Comparison of ENCODE assay signal across 12 cellular contexts in the genomic region with DNA sequence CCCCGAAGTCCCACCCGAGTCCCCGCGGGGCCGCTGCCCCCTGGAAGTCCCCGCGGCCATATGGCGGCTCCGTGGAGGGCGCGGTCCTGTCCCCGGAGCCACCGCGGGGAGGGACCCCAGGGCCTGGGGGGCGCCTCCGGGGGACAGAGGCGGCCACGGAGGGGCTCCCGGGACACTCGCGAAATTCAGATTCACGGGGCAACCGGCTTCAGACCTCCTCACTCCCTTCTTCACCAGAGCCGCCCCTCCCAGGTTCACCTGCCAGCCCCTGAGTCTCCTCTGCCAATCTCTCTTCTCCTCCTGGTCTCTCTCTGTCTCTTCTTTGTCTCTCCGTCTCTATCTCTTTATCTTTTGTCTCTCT. TPM values are rescaled to one million over a fixed set of nuclear protein-coding genes. Genes with fewer than 3 reads are reported as not detected.
DNase-seq lines count a peak whose midpoint lies in the region; ATAC-seq lines count a peak whose summit lies in the region.
"Had no signal": no experiment of that assay in that cellular context is flagged by ENCODE, and none has a peak within 500 bp of the region (broad histone marks: within the 10 kb centered on the region; RNA-seq: fewer than 3 reads in every experiment).

No MANE protein-coding gene starts in this region.

- peak overlapping the region; percentile 39 for H3K4me3 ChIP-seq in iPS-15b (ENCODE audit: low read depth, low read length)

- H3K27me3 ChIP-seq in iPS-15b (ENCODE audit: control insufficient read depth, insufficient read depth, low read length): peaks cover 21% of the 10 kb centered on the region

- peak overlapping the region; percentile 43 for H3K4me3 Mint-ChIP-seq in activated CD4-positive, alpha-beta T cell treated with anti-CD3 and anti-CD28 coated beads for 36 hours
- H3K4me3 Mint-ChIP-seq in activated T-cell treated with anti-CD3 and anti-CD28 coated beads, Interleukin-2, amount 50 U/mL, for 72 hours: peak overlapping the region; percentile 62 to 75
- peak overlapping the region; percentile 58 to 75 for H3K4me3 Mint-ChIP-seq in stimulated activated naive CD8-positive, alpha-beta T cell treated with anti-CD3 and anti-CD28 coated beads, Interleukin-15, amount 100 ng/mL, for 72 hours

- no peak for DNase-seq in activated CD4-positive, alpha-beta T cell treated with anti-CD3 and anti-CD28 coated beads for 36 hours
- no peak for DNase-seq in activated CD4-positive, alpha-beta T cell treated with anti-CD3 and anti-CD28 coated beads, Interleukin-2, amount 50 U/mL, for 4 hours
- DNase-seq in activated T-cell treated with anti-CD3 and anti-CD28 coated beads, Interleukin-2, amount 50 U/mL, for 72 hours: no peak
- DNase-seq in stimulated activated naive CD8-positive, alpha-beta T cell treated with anti-CD3 and anti-CD28 coated beads, Interleukin-15, amount 100 ng/mL, for 72 hours: no peak
- DNase-seq in superior temporal gyrus (ENCODE audit: extremely low spot score): no peak
- DNase-seq: DMS79 treated with DMSO at 0.1 percent for 48 hours, NCI-H1048, NCI-H774 had no signal

- H3K4me1 Mint-ChIP-seq in activated CD4-positive, alpha-beta T cell treated with anti-CD3 and anti-CD28 coated beads for 36 hours: peaks cover 15% of the 10 kb centered on the region
- H3K4me1 Mint-ChIP-seq in activated T-cell treated with anti-CD3 and anti-CD28 coated beads, Interleukin-2, amount 50 U/mL, for 72 hours (ENCODE audit: low read depth): peaks cover 19% of the 10 kb centered on the region
- H3K4me1 Mint-ChIP-seq in stimulated activated naive CD8-positive, alpha-beta T cell treated with anti-CD3 and anti-CD28 coated beads, Interleukin-15, amount 100 ng/mL, for 72 hours: peaks cover 10% of the 10 kb centered on the region

- H3K36me3 ChIP-seq in iPS-15b (ENCODE audit: control insufficient read depth, insufficient read depth, low read length): no peaks in the 10 kb centered on the region
- H3K36me3 ChIP-seq: cardiac muscle cell had no signal

- no peaks in the 10 kb centered on the region for H3K4me1 ChIP-seq in iPS-15b (ENCODE audit: control insufficient read depth, insufficient read depth, low read length)

- H3K9ac ChIP-seq in iPS-15b (ENCODE audit: low read depth, low read length): no peak overlapping the region

- peaks cover 2% of the 10 kb centered on the region for H3K36me3 Mint-ChIP-seq in activated CD4-positive, alpha-beta T cell treated with anti-CD3 and anti-CD28 coated beads for 36 hours (ENCODE audit: low read depth)
- peaks cover 3 to 12% of the 10 kb centered on the region in 2 donors for H3K36me3 Mint-ChIP-seq in activated T-cell treated with anti-CD3 and anti-CD28 coated beads, Interleukin-2, amount 50 U/mL, for 72 hours (ENCODE audit: insufficient read depth in 2 of 2)

- intact Hi-C loops in activated CD4-positive, alpha-beta T cell treated with anti-CD3 and anti-CD28 coated beads for 36 hours (cut with DNase I, micrococcal nuclease): loop anchor here in 1 of 2 experiments (2.0 kb wide), 1 partner anchor 73 kb away; no protein-coding TSS in a partner anchor

- peaks cover 4% of the 10 kb centered on the region for H3K9me3 Mint-ChIP-seq in activated CD4-positive, alpha-beta T cell treated with anti-CD3 and anti-CD28 coated beads for 36 hours (ENCODE audit: low read depth)
- H3K9me3 Mint-ChIP-seq in activated T-cell treated with anti-CD3 and anti-CD28 coated beads, Interleukin-2, amount 50 U/mL, for 72 hours: peaks cover 3% of the 10 kb centered on the region in 2 donors
- H3K9me3 Mint-ChIP-seq in stimulated activated naive CD8-positive, alpha-beta T cell treated with anti-CD3 and anti-CD28 coated beads, Interleukin-15, amount 100 ng/mL, for 72 hours: peaks cover 0 to 8% of the 10 kb centered on the region in 2 donors

- H3K9me3 ChIP-seq in iPS-15b (ENCODE audit: control insufficient read depth, insufficient read depth, low read length): no peaks in the 10 kb centered on the region

- POLR2A ChIA-PET in activated CD4-positive, alpha-beta T cell treated with anti-CD3 and anti-CD28 coated beads for 36 hours (lab: Charles Lee): no interaction called here

- H3K27me3 Mint-ChIP-seq in activated CD4-positive, alpha-beta T cell treated with anti-CD3 and anti-CD28 coated beads for 36 hours: peaks cover 3% of the 10 kb centered on the region
- H3K27me3 Mint-ChIP-seq in activated T-cell treated with anti-CD3 and anti-CD28 coated beads, Interleukin-2, amount 50 U/mL, for 72 hours (ENCODE audit: low read depth): peaks cover 11% of the 10 kb centered on the region
- no peaks in the 10 kb centered on the region for H3K27me3 Mint-ChIP-seq in stimulated activated naive CD8-positive, alpha-beta T cell treated with anti-CD3 and anti-CD28 coated beads, Interleukin-15, amount 100 ng/mL, for 72 hours

- CTCF ChIA-PET in activated CD4-positive, alpha-beta T cell treated with anti-CD3 and anti-CD28 coated beads for 36 hours (lab: Charles Lee): no interaction called here

- ATAC-seq in activated CD4-positive, alpha-beta T cell treated with anti-CD3 and anti-CD28 coated beads for 36 hours: no peak
- ATAC-seq in activated T-cell treated with anti-CD3 and anti-CD28 coated beads, Interleukin-2, amount 50 U/mL, for 72 hours (replicated peaks in 1 of 2): no peak
- peak; percentile 32 for ATAC-seq in stimulated activated naive CD8-positive, alpha-beta T cell treated with anti-CD3 and anti-CD28 coated beads, Interleukin-15, amount 100 ng/mL, for 72 hours
- no peak for ATAC-seq in HG03565 (IDR thresholded peaks at IDR 0.05; ENCODE audit: unreplicated experiment)
- ATAC-seq in GM18517 (IDR thresholded peaks at IDR 0.05; ENCODE audit: unreplicated experiment): no peak

- no peak overlapping the region for H3K27ac Mint-ChIP-seq in activated CD4-positive, alpha-beta T cell treated with anti-CD3 and anti-CD28 coated beads for 36 hours
- peak overlapping the region; percentile 5 for H3K27ac Mint-ChIP-seq in activated T-cell treated with anti-CD3 and anti-CD28 coated beads, Interleukin-2, amount 50 U/mL, for 72 hours
- H3K27ac Mint-ChIP-seq in stimulated activated naive CD8-positive, alpha-beta T cell treated with anti-CD3 and anti-CD28 coated beads, Interleukin-15, amount 100 ng/mL, for 72 hours: peak overlapping the region in 1 of 2 donors; percentile 10

RNA-seq across cellular contexts. Expression of a gene that starts 28.2 kb away (rescaled TPM):
- 10 to 100 TPM; 29.6 to 45.8 TPM for total RNA-seq in activated CD4-positive, alpha-beta T cell treated with anti-CD3 and anti-CD28 coated beads for 36 hours
- 10 to 100 TPM; 32.9 to 34.1 TPM for total RNA-seq in activated T-cell treated with anti-CD3 and anti-CD28 coated beads, Interleukin-2, amount 50 U/mL, for 72 hours

RNA-seq across cellular contexts. Expression of a gene that starts 52.1 kb away (rescaled TPM):
- total RNA-seq in activated CD4-positive, alpha-beta T cell treated with anti-CD3 and anti-CD28 coated beads for 36 hours: 1 to 10 TPM in 1 of 2 experiments, under 1 TPM in 1; 0.96 to 1.2 TPM
- under 1 TPM; 0.51 to 0.84 TPM for total RNA-seq in activated T-cell treated with anti-CD3 and anti-CD28 coated beads, Interleukin-2, amount 50 U/mL, for 72 hours
